ENCODE assay signal across 19 cellular contexts in the genomic region with DNA sequence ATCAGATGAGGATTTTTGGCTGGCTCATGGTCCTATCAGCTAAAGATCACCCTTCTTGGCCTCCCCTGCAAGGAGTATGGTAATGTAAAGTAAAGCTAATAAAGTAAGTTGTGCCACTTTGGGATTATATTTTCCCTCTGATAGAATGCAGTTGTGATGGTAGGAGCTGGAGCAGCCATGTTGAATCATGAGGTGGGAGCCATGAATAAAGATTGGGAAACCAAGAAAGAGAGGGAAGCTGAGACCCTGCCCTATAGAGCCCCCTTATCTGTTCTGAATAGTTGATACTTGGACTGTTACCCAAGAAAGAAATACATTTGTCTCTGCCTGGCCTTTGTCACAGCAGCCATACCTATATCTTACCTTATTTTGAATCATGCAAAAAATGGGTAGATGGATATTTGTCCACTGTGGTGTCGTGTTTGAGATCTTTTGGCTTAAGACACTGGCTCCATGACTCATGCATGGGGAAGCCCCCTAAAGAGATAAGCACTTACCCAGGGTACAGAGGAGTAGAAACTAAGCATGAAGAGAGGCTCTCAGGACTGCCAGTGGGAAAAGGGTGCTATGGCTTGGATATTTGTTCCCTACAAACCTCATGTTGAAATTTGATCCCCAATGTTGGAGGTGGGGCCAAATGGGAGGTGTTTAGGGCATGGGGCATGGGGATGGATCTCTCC. TPM values are rescaled to one million over a fixed set of nuclear protein-coding genes. Genes with fewer than 3 reads are reported as not detected.
DNase-seq lines count a peak whose midpoint lies in the region; ATAC-seq, FAIRE-seq and TF ChIP-seq lines count a peak whose summit lies in the region.
"Had no signal": no experiment of that assay in that cellular context is flagged by ENCODE, and none has a peak within 500 bp of the region (broad histone marks: within the 10 kb centered on the region; RNA-seq: fewer than 3 reads in every experiment).

No MANE protein-coding gene starts in this region.

- no peak overlapping the region for H3K4ac ChIP-seq in H1 (replicated peaks; ENCODE audit: insufficient read length, low read depth, low read length)

- H4K91ac ChIP-seq in H1 (replicated peaks; ENCODE audit: insufficient read length, low read length) = no peak overlapping the region

- no peaks in the 10 kb centered on the region for H3K79me1 ChIP-seq in H1 (ENCODE audit: low read depth, low read length)

- no peaks in the 10 kb centered on the region for H3K23me2 ChIP-seq in H1 (ENCODE audit: low read depth, low read length)

- TF ChIP-seq POLR2A in H1 (IDR thresholded peaks at IDR 0.05; ENCODE audit: control extremely low read depth in 1 of 2, low read depth in 2 of 2, low read length in 2 of 2) (no peak), heart left ventricle (IDR thresholded peaks at IDR 0.05) (no peak), erythroblast (IDR thresholded peaks at IDR 0.05; ENCODE audit: low read length) (no peak)

- no peak overlapping the region for H3K27ac ChIP-seq in H1 (ENCODE audit: low read depth, low read length)
- no peak overlapping the region for H3K27ac ChIP-seq in heart left ventricle
- H3K27ac ChIP-seq: 22Rv1, BLaER1, HL-60 had no signal

- H3K4me3 ChIP-seq in H1 (ENCODE audit: extremely low read depth in 1 of 4, insufficient read depth in 2 of 4, low read depth in 3 of 4, low read length in 4 of 4) = no peak overlapping the region
- no peak overlapping the region for H3K4me3 ChIP-seq in heart left ventricle
- H3K4me3 ChIP-seq: BLaER1 had no signal

- H3K9ac ChIP-seq in H1 (replicated peaks in 1 of 4; ENCODE audit: extremely low read depth in 1 of 4, low read depth in 3 of 4, low read length in 3 of 4) = no peak overlapping the region
- H3K9ac ChIP-seq: BLaER1 had no signal

- no peak overlapping the region for H2BK12ac ChIP-seq in H1 (ENCODE audit: low read depth, low read length)

- H3K4me1 ChIP-seq in H1 (replicated peaks in 1 of 4; ENCODE audit: control insufficient read depth in 3 of 4, insufficient read depth in 4 of 4, low read length in 3 of 4) (0 out of 7 replicates have a peak, but pooled peaks cover 0 to 2% (median under 1%) of the 10 kb centered on the region in 4 experiments), heart left ventricle (peaks cover 0 to 9% (median 1%) of the 10 kb centered on the region in 12 donors)
- H3K4me1 ChIP-seq: Caco-2 had no signal

- no peak overlapping the region for H3K23ac ChIP-seq in H1 (ENCODE audit: insufficient read length)

- H3K9me3 ChIP-seq in H1 (ENCODE audit: insufficient read depth in 2 of 2, low read depth in 1 of 2, low read length in 1 of 2) (no peaks in the 10 kb centered on the region), heart left ventricle (no peaks in the 10 kb centered on the region)
- H3K9me3 ChIP-seq: Caco-2 had no signal

- H3K36me3 ChIP-seq in H1 (ENCODE audit: control insufficient read depth in 2 of 4, insufficient read depth in 4 of 4, low read length in 3 of 4) = no peaks in the 10 kb centered on the region
- no peaks in the 10 kb centered on the region for H3K36me3 ChIP-seq in heart left ventricle
- H3K36me3 ChIP-seq: BLaER1 had no signal

- H2BK120ac ChIP-seq in H1 (replicated peaks; ENCODE audit: low read depth, low read length) = no peak overlapping the region

- CTCF ChIA-PET in H1 (lab: Charles Lee; ENCODE audit: partially characterized antibody) = no interaction called here

- H4K5ac ChIP-seq in H1 (ENCODE audit: insufficient read length, low read depth, low read length) = no peak overlapping the region

- no peak overlapping the region for H2BK15ac ChIP-seq in H1 (ENCODE audit: low read length)

- no peak for TF ChIP-seq EP300 in H1 (IDR thresholded peaks at IDR 0.05; ENCODE audit: borderline replicate concordance in 1 of 2, low read depth in 2 of 2, low read length in 2 of 2)

- peak overlapping the region; percentile 18 for H3K27ac Mint-ChIP-seq in T-helper 1 cell treated with Interleukin-12 subunit alpha and Interleukin-12 subunit beta and Interleukin-4 antibody, amounts not matched to agents 30 μg/mL and 1 μg/mL, for 36 hours
- peak overlapping the region in 1 of 2 donors; percentile 1 for H3K27ac Mint-ChIP-seq in natural killer cell treated with Interleukin-12 subunit alpha and Interleukin-12 subunit beta and Interleukin-15 and Interleukin-18, amount 100 ng/mL, for 72 hours
- H3K27ac Mint-ChIP-seq in natural killer cell = no peak overlapping the region
- H3K27ac Mint-ChIP-seq: HFFc6 had no signal

- no peaks in the 10 kb centered on the region for H4K20me1 ChIP-seq in H1 (replicated peaks in 1 of 2; ENCODE audit: control insufficient read depth in 1 of 2, insufficient read depth in 2 of 2, low read length in 2 of 2)
- H4K20me1 ChIP-seq: BLaER1 had no signal

- no peak overlapping the region for H3K4me2 ChIP-seq in H1 (ENCODE audit: insufficient read depth in 1 of 2, low read depth in 2 of 2, low read length in 2 of 2)
- H3K4me2 ChIP-seq: BLaER1 had no signal

- H2BK5ac ChIP-seq in H1 (ENCODE audit: low read depth, low read length) = no peak overlapping the region

- no peak for FAIRE-seq in H1 (lab: Jason Lieb, UNC)

- no peak overlapping the region for H3K4me3 Mint-ChIP-seq in T-helper 1 cell treated with Interleukin-12 subunit alpha and Interleukin-12 subunit beta and Interleukin-4 antibody, amounts not matched to agents 30 μg/mL and 1 μg/mL, for 36 hours
- H3K4me3 Mint-ChIP-seq in natural killer cell treated with Interleukin-12 subunit alpha and Interleukin-12 subunit beta and Interleukin-15 and Interleukin-18, amount 100 ng/mL, for 72 hours = peak overlapping the region; percentile 8
- H3K4me3 Mint-ChIP-seq in natural killer cell = no peak overlapping the region
- H3K4me3 Mint-ChIP-seq: CD8-positive, alpha-beta memory T cell; HFFc6 had no signal

- no peak overlapping the region for H4K8ac ChIP-seq in H1 (ENCODE audit: extremely low read depth, insufficient read depth, low read length)

- no peak overlapping the region for H2AFZ ChIP-seq in H1 (ENCODE audit: low read length)

- no peak for DNase-seq in T-helper 1 cell
- DNase-seq in natural killer cell treated with Interleukin-12 subunit alpha and Interleukin-12 subunit beta and Interleukin-15 and Interleukin-18, amount 100 ng/mL, for 72 hours (ENCODE audit: low spot score) = no peak
- no peak for DNase-seq in natural killer cell
- no peak for DNase-seq in H1 (ENCODE audit: low read depth in 1 of 2, low spot score in 2 of 2)
- DNase-seq in heart left ventricle = no peak
- no peak for DNase-seq in erythroblast (lab: John Stamatoyannopoulos, UW)
- DNase-seq: AML-193; Caco-2; CD8-positive, alpha-beta memory T cell; DMS53; GF-D8; HCEC 1CT; HFFc6 had no signal

- peaks cover 0 to 3% (median 0%) of the 10 kb centered on the region in 4 experiments; a peak in 1 of 7 replicates for H3K27me3 ChIP-seq in H1 (replicated peaks in 1 of 4; ENCODE audit: control insufficient read depth in 3 of 4, extremely low read depth in 1 of 4, insufficient read depth in 3 of 4, low read length in 3 of 4)
- no peaks in the 10 kb centered on the region for H3K27me3 ChIP-seq in heart left ventricle
- H3K27me3 ChIP-seq: BLaER1 had no signal

- intact Hi-C loops in natural killer cell (cut with micrococcal nuclease) = no loop called here
- intact Hi-C loops in heart left ventricle (cut with DNase I) = loop anchor here in 2 of 10 donors (5.0 to 10.0 kb wide), 2 partner anchors 78 to 324 kb away; no protein-coding TSS in a partner anchor

- peaks cover 10% of the 10 kb centered on the region for H3K4me1 Mint-ChIP-seq in T-helper 1 cell treated with Interleukin-12 subunit alpha and Interleukin-12 subunit beta and Interleukin-4 antibody, amounts not matched to agents 30 μg/mL and 1 μg/mL, for 36 hours (ENCODE audit: low read depth)
- H3K4me1 Mint-ChIP-seq in natural killer cell treated with Interleukin-12 subunit alpha and Interleukin-12 subunit beta and Interleukin-15 and Interleukin-18, amount 100 ng/mL, for 72 hours (ENCODE audit: low read depth in 2 of 2) = peaks cover 12 to 30% of the 10 kb centered on the region in 2 donors
- H3K4me1 Mint-ChIP-seq in natural killer cell = no peaks in the 10 kb centered on the region
- H3K4me1 Mint-ChIP-seq: CD8-positive, alpha-beta memory T cell had no signal

- H3K36me3 Mint-ChIP-seq in T-helper 1 cell treated with Interleukin-12 subunit alpha and Interleukin-12 subunit beta and Interleukin-4 antibody, amounts not matched to agents 30 μg/mL and 1 μg/mL, for 36 hours (ENCODE audit: low read depth) = no peaks in the 10 kb centered on the region
- no peaks in the 10 kb centered on the region for H3K36me3 Mint-ChIP-seq in natural killer cell treated with Interleukin-12 subunit alpha and Interleukin-12 subunit beta and Interleukin-15 and Interleukin-18, amount 100 ng/mL, for 72 hours
- H3K36me3 Mint-ChIP-seq in natural killer cell = no peaks in the 10 kb centered on the region
- H3K36me3 Mint-ChIP-seq: CD8-positive, alpha-beta memory T cell had no signal

- no peaks in the 10 kb centered on the region for H3K79me2 ChIP-seq in H1 (ENCODE audit: control insufficient read depth in 1 of 2, insufficient read depth in 2 of 2, low read length in 2 of 2)

- H3K56ac ChIP-seq in H1 (replicated peaks; ENCODE audit: insufficient read length, low read depth, low read length) = no peak overlapping the region

- no peaks in the 10 kb centered on the region for H3K9me3 Mint-ChIP-seq in T-helper 1 cell treated with Interleukin-12 subunit alpha and Interleukin-12 subunit beta and Interleukin-4 antibody, amounts not matched to agents 30 μg/mL and 1 μg/mL, for 36 hours
- no peaks in the 10 kb centered on the region for H3K9me3 Mint-ChIP-seq in natural killer cell treated with Interleukin-12 subunit alpha and Interleukin-12 subunit beta and Interleukin-15 and Interleukin-18, amount 100 ng/mL, for 72 hours
- no peaks in the 10 kb centered on the region for H3K9me3 Mint-ChIP-seq in natural killer cell
- H3K9me3 Mint-ChIP-seq: CD8-positive, alpha-beta memory T cell; HFFc6 had no signal

- POLR2A ChIA-PET in H1 (lab: Charles Lee; ENCODE audit: partially characterized antibody) = no interaction called here

- WGBS in H1 (ENCODE audit: extremely low coverage in 1 of 2, insufficient coverage in 1 of 2, insufficient read length in 1 of 2, insufficient replicate concordance in 2 of 2, low coverage in 1 of 2, low lambda C conversion rate in 2 of 2, missing lambda C conversion rate in 1 of 2), 2 experiments = 79% methylated on average over 1 of the region's 1 CpG; no CpG with 5 or more reads in 1 of the 2 experiments
- WGBS in heart left ventricle, 4 donors = 78 to 100% (median 82%) methylated on average over 1 of the region's 1 CpG

- no peak overlapping the region for H2AK5ac ChIP-seq in H1 (ENCODE audit: low read depth, low read length)

- H2BK20ac ChIP-seq in H1 (ENCODE audit: low read length) = no peak overlapping the region

- no peak for TF ChIP-seq RAD21 in H1 (IDR thresholded peaks at IDR 0.05 in 1 of 2, conservative IDR thresholded peaks at IDR 0.05 in 1 of 2; ENCODE audit: low read depth in 2 of 2, low read length in 2 of 2)

- H3K18ac ChIP-seq in H1 (ENCODE audit: extremely low read depth, low read length) = no peak overlapping the region

- peaks cover 25% of the 10 kb centered on the region for H3K27me3 Mint-ChIP-seq in T-helper 1 cell treated with Interleukin-12 subunit alpha and Interleukin-12 subunit beta and Interleukin-4 antibody, amounts not matched to agents 30 μg/mL and 1 μg/mL, for 36 hours (ENCODE audit: low read depth)
- H3K27me3 Mint-ChIP-seq in natural killer cell treated with Interleukin-12 subunit alpha and Interleukin-12 subunit beta and Interleukin-15 and Interleukin-18, amount 100 ng/mL, for 72 hours = peaks cover 7 to 16% of the 10 kb centered on the region in 2 donors
- H3K27me3 Mint-ChIP-seq in natural killer cell (ENCODE audit: low read depth in 2 of 2) = peaks cover 7 to 8% of the 10 kb centered on the region in 2 donors

- TF ChIP-seq CTCF in natural killer cell (IDR thresholded peaks at IDR 0.05) = no peak
- TF ChIP-seq CTCF in H1 (IDR thresholded peaks at IDR 0.05; ENCODE audit: control extremely low read depth in 1 of 3, insufficient read depth in 1 of 3, low read depth in 1 of 3, low read length in 3 of 3) = no peak
- no peak for TF ChIP-seq CTCF in heart left ventricle (IDR thresholded peaks at IDR 0.05)

- no peak overlapping the region for H3K14ac ChIP-seq in H1 (ENCODE audit: insufficient read length)

- ATAC-seq in natural killer cell treated with Interleukin-12 subunit alpha and Interleukin-12 subunit beta and Interleukin-15 and Interleukin-18, amount 100 ng/mL, for 72 hours = no peak
- ATAC-seq in natural killer cell = no peak
- no peak for ATAC-seq in heart left ventricle
- no peak for ATAC-seq in HG03196 (IDR thresholded peaks at IDR 0.05; ENCODE audit: unreplicated experiment)

RNA-seq across cellular contexts. Expression of a gene that starts 17.7 kb away (rescaled TPM):
- total RNA-seq in natural killer cell treated with Interleukin-12 subunit alpha and Interleukin-12 subunit beta and Interleukin-15 and Interleukin-18, amount 100 ng/mL, for 72 hours = under 1 TPM in 1 of 2 donors, not detected in 1; 0.50 TPM
- total RNA-seq in natural killer cell (not detected), heart left ventricle (under 1 TPM in 5 of 9 donors, not detected in 4; 0.30 to 0.95 (median 0.34) TPM)
- total RNA-seq in H1 (2021; fragmentation: NEBNext Ultra II Directional; extraction: Animal tissue kit (Norgen Biotek cat#: 25700)) = 3.1 and 3.2 TPM in 2 replicates
- polyA plus RNA-seq in H1 (2011; rRNA removed) (2.2 TPM in 2 replicates), heart left ventricle (under 1 TPM; 0.08 TPM)
- polyA plus RNA-seq in H1 (2011; cell fraction: cytosol; rRNA removed) = 1.8 TPM
- 1.9 TPM for polyA plus RNA-seq in H1 (2011; cell fraction: nucleus; rRNA removed)
- 1.9 to 3.6 TPM (median 2.1 TPM) in 4 replicates for polyA plus RNA-seq in H1 (2012, experiment 1 of 2)
- polyA plus RNA-seq in H1 (2012, experiment 2 of 2) = 1.8 TPM
- polyA plus RNA-seq in H1 (2013, experiment 1 of 2) = 2.0 TPM
- 1.5 TPM for polyA plus RNA-seq in H1 (2013, experiment 2 of 2)
- polyA minus RNA-seq in H1 (2011; rRNA and poly(A)+ RNA removed) = 2.4 TPM in 2 replicates
- polyA minus RNA-seq in H1 (2011; cell fraction: cytosol; rRNA and poly(A)+ RNA removed) = 1.3 TPM
- polyA minus RNA-seq in H1 (2011; cell fraction: nucleus; rRNA and poly(A)+ RNA removed) = 1.9 TPM
- total RNA-seq: Caco-2; CD8-positive, alpha-beta memory T cell; H4; HFFc6 had no signal

RNA-seq across cellular contexts. Expression of a gene that starts 40.7 kb away (rescaled TPM):
- total RNA-seq in natural killer cell treated with Interleukin-12 subunit alpha and Interleukin-12 subunit beta and Interleukin-15 and Interleukin-18, amount 100 ng/mL, for 72 hours = 100 to 1,000 TPM in 1 of 2 donors, 10 to 100 TPM in 1; 13.3 to 104 TPM
- total RNA-seq in natural killer cell (10 to 100 TPM; 11.5 to 17.7 (median 14.4) TPM), heart left ventricle (10 to 100 TPM in 3 of 9 donors, 1 to 10 TPM in 6; 1.6 to 73.9 (median 8.2) TPM)
- 0.06 and 0.07 TPM in 2 replicates for total RNA-seq in H1 (2021; fragmentation: NEBNext Ultra II Directional; extraction: Animal tissue kit (Norgen Biotek cat#: 25700))
- polyA plus RNA-seq in H1 (2011; rRNA removed) (0.16 and 0.17 TPM in 2 replicates), heart left ventricle (10 to 100 TPM in 1 of 2 donors, 1 to 10 TPM in 1; 2.6 to 10.8 TPM)
- polyA plus RNA-seq in H1 (2011; cell fraction: cytosol; rRNA removed) = 0.14 TPM
- polyA plus RNA-seq in H1 (2011; cell fraction: nucleus; rRNA removed) = 0.44 TPM
- 0.13 to 0.37 TPM (median 0.29 TPM) in 4 replicates for polyA plus RNA-seq in H1 (2012, experiment 1 of 2)
- 0.14 TPM for polyA plus RNA-seq in H1 (2012, experiment 2 of 2)
- polyA plus RNA-seq in H1 (2013, experiment 1 of 2) = 0.02 TPM
- 0.04 TPM for polyA plus RNA-seq in H1 (2013, experiment 2 of 2)
- 0.05 and 0.09 TPM in 2 replicates for polyA minus RNA-seq in H1 (2011; rRNA and poly(A)+ RNA removed)
- not detected for polyA minus RNA-seq in H1 (2011; cell fraction: cytosol; rRNA and poly(A)+ RNA removed)
- not detected for polyA minus RNA-seq in H1 (2011; cell fraction: nucleus; rRNA and poly(A)+ RNA removed)
